Comparison of ENCODE assay signal across 25 cellular contexts in genomic region chr6:86154852-86155251, GRCh38.
DNase-seq lines count a peak whose midpoint lies in the region; ATAC-seq, FAIRE-seq and TF ChIP-seq lines count a peak whose summit lies in the region.
"Had no signal": no experiment of that assay in that cellular context is flagged by ENCODE, and none has a peak within 500 bp of the region (broad histone marks: within the 10 kb centered on the region; RNA-seq: fewer than 3 reads in every experiment).

No MANE protein-coding gene starts in this region.

- no peak for TF ChIP-seq CTCF in body of pancreas (IDR thresholded peaks at IDR 0.05)
- TF ChIP-seq CTCF in pancreas (IDR thresholded peaks at IDR 0.05): no peak
- no peak for TF ChIP-seq CTCF in mucosa of descending colon (IDR thresholded peaks at IDR 0.05)

- TF ChIP-seq POLR2A in body of pancreas (IDR thresholded peaks at IDR 0.05): no peak

- peak overlapping the region; percentile 73 to 87 (median 78) for H3K27ac ChIP-seq in body of pancreas
- peak overlapping the region; percentile 64 to 66 (median 64) for H3K27ac ChIP-seq in pancreas
- H3K27ac ChIP-seq: BLaER1 had no signal

- H3K4me1 ChIP-seq in body of pancreas: peaks cover 47% of the 10 kb centered on the region
- H3K4me1 ChIP-seq in pancreas: peaks cover 21 to 32% (median 22%) of the 10 kb centered on the region in 3 donors
- no peaks in the 10 kb centered on the region for H3K4me1 ChIP-seq in mucosa of descending colon (ENCODE audit: low read depth)
- H3K4me1 ChIP-seq: BE2C, BLaER1 had no signal

- no peak overlapping the region for H3K4me3 ChIP-seq in body of pancreas
- no peak overlapping the region for H3K4me3 ChIP-seq in pancreas
- H3K4me3 ChIP-seq in mucosa of descending colon: no peak overlapping the region
- H3K4me3 ChIP-seq: BLaER1, GM12878 had no signal

- intact Hi-C loops in body of pancreas (cut with DNase I) (no loop called here), pancreas (cut with DNase I) (no loop called here), mucosa of descending colon (cut with DNase I, micrococcal nuclease) (no loop called here)

- DNase-seq in body of pancreas (no peak), pancreas (no peak), NCI-H2196 treated with DMSO at 0.1 percent for 48 hours (lab: John Stamatoyannopoulos, UW; ENCODE audit: unreplicated experiment) (no peak), mucosa of descending colon (no peak)
- DNase-seq in activated naive CD4-positive, alpha-beta T cell treated with Interleukin-2 at 50 U/mL for 16 hours: no peak
- DNase-seq: 8988T; ACHN; BE2C; C1 segment of cervical spinal cord; CD4-positive, alpha-beta memory T cell; CD4-positive, CD25-positive, alpha-beta regulatory T cell; CD8-positive, alpha-beta memory T cell; COR-L47; DMS 273 treated with DMSO at 0.1 percent for 48 hours; DMS153; DMS79; DND-41; EL; GDM1 had no signal

- no peaks in the 10 kb centered on the region for H3K27me3 ChIP-seq in body of pancreas
- no peaks in the 10 kb centered on the region for H3K27me3 ChIP-seq in pancreas
- H3K27me3 ChIP-seq: BE2C, BLaER1 had no signal

- no peaks in the 10 kb centered on the region for H3K36me3 ChIP-seq in body of pancreas (replicated peaks in 1 of 2; ENCODE audit: insufficient read depth in 1 of 2, low read depth in 2 of 2)
- H3K36me3 ChIP-seq in pancreas: no peaks in the 10 kb centered on the region
- H3K36me3 ChIP-seq in mucosa of descending colon (ENCODE audit: low read depth): no peaks in the 10 kb centered on the region
- H3K36me3 ChIP-seq: BE2C, BLaER1 had no signal

- ATAC-seq in body of pancreas (peak; percentile 76), pancreas (peak; percentile 79 to 82 (median 80)), mucosa of descending colon (no peak)
- ATAC-seq: GM12878 had no signal

- no peaks in the 10 kb centered on the region for H3K9me3 ChIP-seq in body of pancreas
- no peaks in the 10 kb centered on the region for H3K9me3 ChIP-seq in pancreas
- H3K9me3 ChIP-seq in mucosa of descending colon: no peaks in the 10 kb centered on the region
- H3K9me3 ChIP-seq: BE2C, BLaER1 had no signal

- FAIRE-seq in islet of Langerhans (lab: Jason Lieb, UNC): peak; percentile 81
- FAIRE-seq in pancreas (lab: Jason Lieb, UNC): no peak
- FAIRE-seq: A204.1, GM12878, GM12892, GM18507 had no signal
